In genomic region chr2:102492006-102492405, GRCh38 we compare ENCODE assay signal across 32 cellular contexts. TPM values are rescaled to one million over a fixed set of nuclear protein-coding genes. Genes with fewer than 3 reads are reported as not detected.
DNase-seq lines count a peak whose midpoint lies in the region; TF ChIP-seq lines count a peak whose summit lies in the region.
"Had no signal": no experiment of that assay in that cellular context is flagged by ENCODE, and none has a peak within 500 bp of the region (broad histone marks: within the 10 kb centered on the region; RNA-seq: fewer than 3 reads in every experiment).

No MANE protein-coding gene starts in this region.

- H3K27me3 ChIP-seq in esophagus muscularis mucosa = no peaks in the 10 kb centered on the region
- H3K27me3 ChIP-seq: BE2C; BLaER1; BLaER1 treated with 17β-estradiol and CSF1 and Interleukin-3, amounts not matched to agents 10 nM and 100 nM had no signal

- peaks cover 18% of the 10 kb centered on the region for H3K27me3 Mint-ChIP-seq in osteocyte (ENCODE audit: unreplicated experiment)

- intact Hi-C loops in esophagus muscularis mucosa (cut with DNase I) = no loop called here

- H3K4me1 Mint-ChIP-seq in osteocyte (ENCODE audit: unreplicated experiment) = peaks cover 11% of the 10 kb centered on the region

- peak; percentile 77 for DNase-seq in esophagus muscularis mucosa (ENCODE audit: extremely low spot score)
- peak; percentile 64 for DNase-seq in osteocyte (ENCODE audit: extremely low spot score, unreplicated experiment)
- DNase-seq in AG20443 (ENCODE audit: low spot score) = no peak
- no peak for DNase-seq in stimulated activated CD4-positive, alpha-beta T cell treated with anti-CD3 and anti-CD28 coated beads, Interleukin-12 subunit alpha, Interleukin-12 subunit beta, amount 100 ng/mL, for 4 hours
- DNase-seq: 8988T; ACHN; AML-193; BE2C; C1 segment of cervical spinal cord; Caco-2; Calu3; CD4-positive, alpha-beta memory T cell; CD4-positive, alpha-beta T cell; CD4-positive, CD25-positive, alpha-beta regulatory T cell; CD8-positive, alpha-beta memory T cell; CD8-positive, alpha-beta T cell; COR-L47; DMS 273 treated with DMSO at 0.1 percent for 48 hours; DMS153; DMS53; DMS79; DMS79 treated with DMSO at 0.1 percent for 48 hours; DND-41; EL had no signal

- H3K36me3 Mint-ChIP-seq in osteocyte (ENCODE audit: unreplicated experiment) = no peaks in the 10 kb centered on the region
- H3K36me3 Mint-ChIP-seq: CD14-positive monocyte; CD4-positive, alpha-beta memory T cell; CD4-positive, CD25-positive, alpha-beta regulatory T cell; CD8-positive, alpha-beta T cell had no signal

- TF ChIP-seq CTCF in esophagus muscularis mucosa (IDR thresholded peaks at IDR 0.05) = no peak
- TF ChIP-seq CTCF in osteocyte (IDR thresholded peaks at IDR 0.05) = no peak

- H3K36me3 ChIP-seq in esophagus muscularis mucosa = no peaks in the 10 kb centered on the region
- H3K36me3 ChIP-seq: BE2C; BLaER1; BLaER1 treated with 17β-estradiol and CSF1 and Interleukin-3, amounts not matched to agents 10 nM and 100 nM had no signal

- H3K27ac Mint-ChIP-seq in osteocyte (ENCODE audit: unreplicated experiment) = no peak overlapping the region
- H3K27ac Mint-ChIP-seq: B cell; CD14-positive monocyte; CD4-positive, alpha-beta memory T cell; CD4-positive, alpha-beta T cell; CD4-positive, CD25-positive, alpha-beta regulatory T cell; CD8-positive, alpha-beta T cell had no signal

- no peak overlapping the region for H3K4me3 ChIP-seq in esophagus muscularis mucosa
- H3K4me3 ChIP-seq: A549; BLaER1; BLaER1 treated with 17β-estradiol and CSF1 and Interleukin-3, amounts not matched to agents 10 nM and 100 nM had no signal

- no peak for TF ChIP-seq EP300 in esophagus muscularis mucosa (IDR thresholded peaks at IDR 0.05)

- H3K4me3 Mint-ChIP-seq in osteocyte (ENCODE audit: unreplicated experiment) = no peak overlapping the region
- H3K4me3 Mint-ChIP-seq: B cell; CD14-positive monocyte; CD4-positive, alpha-beta memory T cell; CD4-positive, alpha-beta T cell; CD4-positive, CD25-positive, alpha-beta regulatory T cell; CD8-positive, alpha-beta memory T cell; CD8-positive, alpha-beta T cell had no signal

- no peaks in the 10 kb centered on the region for H3K4me1 ChIP-seq in esophagus muscularis mucosa
- H3K4me1 ChIP-seq: A549, BE2C had no signal

- H3K9me3 Mint-ChIP-seq in osteocyte (ENCODE audit: unreplicated experiment) = peaks cover 21% of the 10 kb centered on the region
- H3K9me3 Mint-ChIP-seq: CD4-positive, alpha-beta T cell had no signal

- no peak for TF ChIP-seq POLR2A in esophagus muscularis mucosa (IDR thresholded peaks at IDR 0.05; ENCODE audit: low read depth)

- no peak overlapping the region for H3K27ac ChIP-seq in esophagus muscularis mucosa (replicated peaks in 1 of 4)
- H3K27ac ChIP-seq: 22Rv1; A549; BLaER1; BLaER1 treated with 17β-estradiol and CSF1 and Interleukin-3, amounts not matched to agents 10 nM and 100 nM; C4-2B had no signal

- peaks cover 0 to 5% (median 0%) of the 10 kb centered on the region in 4 donors for H3K9me3 ChIP-seq in esophagus muscularis mucosa
- H3K9me3 ChIP-seq: BE2C, Caco-2 had no signal

RNA-seq across cellular contexts. Expression of gene SLC9A4, which starts 19.0 kb away (rescaled TPM):
- not detected for total RNA-seq in esophagus muscularis mucosa
- not detected in 2 replicates for total RNA-seq in osteocyte
- total RNA-seq: CD4-positive, alpha-beta T cell; CD4-positive, CD25-positive, alpha-beta regulatory T cell; CD8-positive, alpha-beta memory T cell; CD8-positive, alpha-beta T cell; Daoy had no signal

Comparison
In these comparisons a context has a peak if more than half of its experiments do, and no peak if none do; other contexts are left out.
1. DNase-seq: peak in esophagus muscularis mucosa (single experiment) and osteocyte (single experiment); none in AG20443 (single experiment) and stimulated activated CD4-positive, alpha-beta T cell treated with anti-CD3 and anti-CD28 coated beads, Interleukin-12 subunit alpha, Interleukin-12 subunit beta, amount 100 ng/mL, for 4 hours (single experiment).